In genomic region chr2:168278424-168278888, GRCh38 we compare ENCODE assay signal across 1 cellular context.
TF ChIP-seq lines count a peak whose summit lies in the region.

No MANE protein-coding gene starts in this region.

TF ChIP-seq in IMR-90, 13 proteins besides CTCF, POLR2A, EP300 and RAD21:
- no peak for TF ChIP-seq ELK1 (IDR thresholded peaks at IDR 0.05; ENCODE audit: borderline replicate concordance, low read depth, low read length)
- no peak for TF ChIP-seq CEBPB (IDR thresholded peaks at IDR 0.05; ENCODE audit: low read depth, low read length)
- TF ChIP-seq RCOR1 (IDR thresholded peaks at IDR 0.05; ENCODE audit: insufficient replicate concordance, low read length) = no peak
- no peak for TF ChIP-seq USF2 (IDR thresholded peaks at IDR 0.05; ENCODE audit: low read depth, low read length)
- TF ChIP-seq MXI1 (IDR thresholded peaks at IDR 0.05; ENCODE audit: borderline replicate concordance, low read depth, low read length) = no peak
- TF ChIP-seq FOS (IDR thresholded peaks at IDR 0.05; ENCODE audit: low read depth, low read length) = no peak
- TF ChIP-seq MAFK (IDR thresholded peaks at IDR 0.05; ENCODE audit: low read depth, low read length) = no peak
- TF ChIP-seq SMC3 (IDR thresholded peaks at IDR 0.05; ENCODE audit: low read depth, low read length) = no peak
- no peak for TF ChIP-seq RFX5 (IDR thresholded peaks at IDR 0.05; ENCODE audit: low read depth, low read length)
- no peak for TF ChIP-seq MAZ (IDR thresholded peaks at IDR 0.05; ENCODE audit: borderline replicate concordance, low read depth, low read length)
- TF ChIP-seq CHD1 (IDR thresholded peaks at IDR 0.05; ENCODE audit: low read depth, low read length) = no peak
- no peak for TF ChIP-seq NFE2L2 (IDR thresholded peaks at IDR 0.05; ENCODE audit: low read depth, low read length)
- no peak for TF ChIP-seq BHLHE40 (IDR thresholded peaks at IDR 0.05; ENCODE audit: low read depth, low read length)
TF ChIP-seq in IMR-90: peak in this region for 0.
